Comparison of ENCODE assay signal across 9 cellular contexts in genomic region chr15:69666921-69667811, GRCh38.
DNase-seq lines count a peak whose midpoint lies in the region; ATAC-seq and TF ChIP-seq lines count a peak whose summit lies in the region.
"Had no signal": no experiment of that assay in that cellular context is flagged by ENCODE, and none has a peak within 500 bp of the region (broad histone marks: within the 10 kb centered on the region; RNA-seq: fewer than 3 reads in every experiment).

No MANE protein-coding gene starts in this region.

- no peak overlapping the region for H3K27ac Mint-ChIP-seq in mesothelial cell of epicardium
- no peak overlapping the region for H3K27ac Mint-ChIP-seq in activated CD4-positive, alpha-beta memory T cell treated with anti-CD3 and anti-CD28 coated beads, Interleukin-2, amount 10 ng/mL, durations not matched to agents 7 days and 5 days

- H3K4me3 Mint-ChIP-seq in mesothelial cell of epicardium: no peak overlapping the region
- H3K4me3 Mint-ChIP-seq in activated CD4-positive, alpha-beta memory T cell treated with anti-CD3 and anti-CD28 coated beads, Interleukin-2, amount 10 ng/mL, durations not matched to agents 7 days and 5 days: no peak overlapping the region

- TF ChIP-seq CTCF in Peyer's patch (IDR thresholded peaks at IDR 0.05) (no peak), mesothelial cell of epicardium (IDR thresholded peaks at IDR 0.05; ENCODE audit: unreplicated experiment) (no peak)

- H3K9me3 ChIP-seq in Peyer's patch: peaks cover 0 to 3% (median 0%) of the 10 kb centered on the region in 4 donors

- CTCF ChIA-PET in activated CD4-positive, alpha-beta memory T cell treated with anti-CD3 and anti-CD28 coated beads, Interleukin-2, amount 10 ng/mL, durations not matched to agents 7 days and 5 days (lab: Charles Lee): interaction anchor here (1.6 kb wide), 1 partner anchor 8 kb away, joined by 4 read pairs; no protein-coding TSS in a partner anchor

- H3K27ac ChIP-seq in Peyer's patch: peak overlapping the region; percentile 12 to 74 (median 36)

- POLR2A ChIA-PET in activated CD4-positive, alpha-beta memory T cell treated with anti-CD3 and anti-CD28 coated beads, Interleukin-2, amount 10 ng/mL, durations not matched to agents 7 days and 5 days (lab: Charles Lee): no interaction called here

- no peaks in the 10 kb centered on the region for H3K36me3 Mint-ChIP-seq in mesothelial cell of epicardium
- H3K36me3 Mint-ChIP-seq in activated CD4-positive, alpha-beta memory T cell treated with anti-CD3 and anti-CD28 coated beads, Interleukin-2, amount 10 ng/mL, durations not matched to agents 7 days and 5 days (ENCODE audit: low read depth): no peaks in the 10 kb centered on the region
- H3K36me3 Mint-ChIP-seq: immature natural killer cell had no signal

- peaks cover 0 to 41% (median 28%) of the 10 kb centered on the region in 4 donors for H3K4me1 ChIP-seq in Peyer's patch

- no peak for TF ChIP-seq POLR2A in Peyer's patch (IDR thresholded peaks at IDR 0.05)

- H3K9me3 Mint-ChIP-seq in mesothelial cell of epicardium: no peaks in the 10 kb centered on the region
- H3K9me3 Mint-ChIP-seq in activated CD4-positive, alpha-beta memory T cell treated with anti-CD3 and anti-CD28 coated beads, Interleukin-2, amount 10 ng/mL, durations not matched to agents 7 days and 5 days: no peaks in the 10 kb centered on the region

- H3K27me3 ChIP-seq in Peyer's patch: no peaks in the 10 kb centered on the region

- peak overlapping the region in 1 of 4 donors; percentile 9 for H3K4me3 ChIP-seq in Peyer's patch

- no peaks in the 10 kb centered on the region for H3K36me3 ChIP-seq in Peyer's patch

- H3K4me1 Mint-ChIP-seq in mesothelial cell of epicardium: peaks cover 30% of the 10 kb centered on the region
- H3K4me1 Mint-ChIP-seq in activated CD4-positive, alpha-beta memory T cell treated with anti-CD3 and anti-CD28 coated beads, Interleukin-2, amount 10 ng/mL, durations not matched to agents 7 days and 5 days: peaks cover 39% of the 10 kb centered on the region

- peaks cover 5% of the 10 kb centered on the region for H3K27me3 Mint-ChIP-seq in mesothelial cell of epicardium (ENCODE audit: low read depth)
- peaks cover 7% of the 10 kb centered on the region for H3K27me3 Mint-ChIP-seq in activated CD4-positive, alpha-beta memory T cell treated with anti-CD3 and anti-CD28 coated beads, Interleukin-2, amount 10 ng/mL, durations not matched to agents 7 days and 5 days

- DNase-seq in Peyer's patch (peak in 2 of 3 donors; percentile 57 to 67), mucosa of gallbladder (ENCODE audit: low spot score) (peak; percentile 31), NCI-H187 treated with DMSO at 0.1 percent for 48 hours (lab: John Stamatoyannopoulos, UW) (no peak), mesothelial cell of epicardium (ENCODE audit: low spot score in 2 of 2, unreplicated experiment in 2 of 2) (no peak)
- DNase-seq in activated CD4-positive, alpha-beta memory T cell treated with anti-CD3 and anti-CD28 coated beads, Interleukin-2, amount 10 ng/mL, durations not matched to agents 7 days and 5 days: no peak

- ATAC-seq in GM18502 (IDR thresholded peaks at IDR 0.05; ENCODE audit: poor library complexity, unreplicated experiment): peak; percentile 42
- ATAC-seq in HG02642 (IDR thresholded peaks at IDR 0.05; ENCODE audit: poor library complexity, unreplicated experiment): peak; percentile 45
- no peak for ATAC-seq in HG02884 (IDR thresholded peaks at IDR 0.05; ENCODE audit: unreplicated experiment)

Comparison
In these comparisons a context has a peak if more than half of its experiments do, and no peak if none do; other contexts are left out.
1. DNase-seq: peak in Peyer's patch (2 of 3) and mucosa of gallbladder (single experiment); none in NCI-H187 treated with DMSO at 0.1 percent for 48 hours (single experiment), mesothelial cell of epicardium (0 of 2) and activated CD4-positive, alpha-beta memory T cell treated with anti-CD3 and anti-CD28 coated beads, Interleukin-2, amount 10 ng/mL, durations not matched to agents 7 days and 5 days (single experiment).